20 cellular contexts compared by ENCODE assay signal in genomic region chr7:4833691-4834600, GRCh38. TPM values are rescaled to one million over a fixed set of nuclear protein-coding genes. Genes with fewer than 3 reads are reported as not detected.
A peak's percentile ranks its signal among the peaks of the same experiment; 100 is the strongest.
DNase-seq lines count a peak whose midpoint lies in the region; FAIRE-seq and TF ChIP-seq lines count a peak whose summit lies in the region.
"Had no signal": no experiment of that assay in that cellular context is flagged by ENCODE, and none has a peak within 500 bp of the region (broad histone marks: within the 10 kb centered on the region; RNA-seq: fewer than 3 reads in every experiment).

No MANE protein-coding gene starts in this region.

- no peaks in the 10 kb centered on the region for H3K27me3 ChIP-seq in endodermal cell (ENCODE audit: control insufficient read depth, insufficient read depth, low read length, poor library complexity, severe bottlenecking)

- FAIRE-seq in urothelium cell line (lab: Jason Lieb, UNC) = peak; percentile 85
- FAIRE-seq: GM18507 had no signal

- H3K27me3 Mint-ChIP-seq in endodermal cell (ENCODE audit: insufficient read depth) = no peaks in the 10 kb centered on the region
- H3K27me3 Mint-ChIP-seq: CD4-positive, CD25-positive, alpha-beta regulatory T cell had no signal

- no peak overlapping the region for H3K4me3 Mint-ChIP-seq in endodermal cell
- H3K4me3 Mint-ChIP-seq: CD4-positive, CD25-positive, alpha-beta regulatory T cell; H9; IgD-negative memory B cell had no signal

- peaks cover 12% of the 10 kb centered on the region for H3K4me1 Mint-ChIP-seq in endodermal cell
- H3K4me1 Mint-ChIP-seq: CD4-positive, CD25-positive, alpha-beta regulatory T cell had no signal

- H3K27ac ChIP-seq in endodermal cell (ENCODE audit: low read depth, low read length) = no peak overlapping the region
- H3K27ac ChIP-seq: 22Rv1; BLaER1 treated with 17β-estradiol and CSF1 and Interleukin-3, amounts not matched to agents 10 nM and 100 nM; GM23248 had no signal

- intact Hi-C loops in posterior vena cava (cut with DNase I) = no loop called here

- 86 to 87% methylated on average over 33 to 36 of the region's 36 CpGs for WGBS in endodermal cell (ENCODE audit: insufficient coverage in 1 of 2, insufficient read length in 1 of 2), 2 experiments

- no peaks in the 10 kb centered on the region for H3K4me1 ChIP-seq in endodermal cell (ENCODE audit: control insufficient read depth, insufficient read depth, low read length)

- H3K27ac Mint-ChIP-seq in endodermal cell = no peak overlapping the region
- H3K27ac Mint-ChIP-seq: CD4-positive, CD25-positive, alpha-beta regulatory T cell; H9; IgD-negative memory B cell had no signal

- no peaks in the 10 kb centered on the region for H3K9me3 ChIP-seq in endodermal cell (ENCODE audit: control insufficient read depth, low read length)
- H3K9me3 ChIP-seq: BLaER1 treated with 17β-estradiol and CSF1 and Interleukin-3, amounts not matched to agents 10 nM and 100 nM had no signal

- no peak for TF ChIP-seq CTCF in endodermal cell (conservative IDR thresholded peaks at IDR 0.05)

- peaks cover 9% of the 10 kb centered on the region for H3K36me3 ChIP-seq in endodermal cell (ENCODE audit: control insufficient read depth, insufficient read depth, low read length)

- H3K4me3 ChIP-seq in endodermal cell (ENCODE audit: low read length) = no peak overlapping the region
- H3K4me3 ChIP-seq: BLaER1 treated with 17β-estradiol and CSF1 and Interleukin-3, amounts not matched to agents 10 nM and 100 nM; GM23248 had no signal

- DNase-seq in activated effector memory CD4-positive, alpha-beta T cell treated with anti-CD3 and anti-CD28 coated beads, Interleukin-2, amount 50 U/mL, for 16 hours = peak; percentile 57
- DNase-seq in activated effector memory CD4-positive, alpha-beta T cell treated with Interleukin-2 at 50 U/mL for 16 hours = no peak
- DNase-seq in endodermal cell (peak; percentile 38), posterior vena cava (ENCODE audit: low spot score) (peak; percentile 76), urothelium cell line (ENCODE audit: low spot score) (peak; percentile 7), medulla oblongata (ENCODE audit: extremely low spot score) (no peak), NOMO-1 treated with dmso at 0.1 percent for 144 hours (lab: John Stamatoyannopoulos, UW; ENCODE audit: unreplicated experiment) (no peak), 8988T (no peak)
- DNase-seq: AML-193; Calu3; CD4-positive, CD25-positive, alpha-beta regulatory T cell; DMS 273 treated with DMSO at 0.1 percent for 48 hours; GM23248; H9 had no signal

- H3K9me3 Mint-ChIP-seq in endodermal cell = no peaks in the 10 kb centered on the region
- H3K9me3 Mint-ChIP-seq: H9, IgD-negative memory B cell had no signal

- no peak overlapping the region for H3K9ac ChIP-seq in endodermal cell (ENCODE audit: extremely low read depth, low read length, poor library complexity, severe bottlenecking)
- H3K9ac ChIP-seq: BLaER1 treated with 17β-estradiol and CSF1 and Interleukin-3, amounts not matched to agents 10 nM and 100 nM; GM23248 had no signal

- H3K36me3 Mint-ChIP-seq in endodermal cell (ENCODE audit: low read depth) = peaks cover 40% of the 10 kb centered on the region
- H3K36me3 Mint-ChIP-seq: CD4-positive, CD25-positive, alpha-beta regulatory T cell; IgD-negative memory B cell had no signal

RNA-seq across cellular contexts. Expression of gene PAPOLB, which starts 27.9 kb away (rescaled TPM):
- 1 to 10 TPM; 1.2 to 1.8 TPM for total RNA-seq in endodermal cell
- polyA plus RNA-seq in endodermal cell (2013, experiment 1 of 2) = 0.11 TPM
- 0.21 TPM for polyA plus RNA-seq in endodermal cell (2013, experiment 2 of 2)
- under 1 TPM; 0.19 to 0.24 TPM for total RNA-seq in posterior vena cava
- total RNA-seq: CD4-positive, CD25-positive, alpha-beta regulatory T cell; Daoy; HT1080 had no signal
- polyA plus RNA-seq: CD4-positive, CD25-positive, alpha-beta regulatory T cell; GM23248; IgD-negative memory B cell had no signal

RNA-seq across cellular contexts. Expression of gene RADIL, which starts 49.6 kb away (rescaled TPM):
- total RNA-seq in endodermal cell (10 to 100 TPM; 34.9 to 47.6 TPM), posterior vena cava (1 to 10 TPM; 4.3 to 5.0 TPM)
- polyA plus RNA-seq in endodermal cell (2013, experiment 1 of 2) = 15.4 TPM
- polyA plus RNA-seq in endodermal cell (2013, experiment 2 of 2) = 17.9 TPM
- total RNA-seq: CD4-positive, CD25-positive, alpha-beta regulatory T cell had no signal
- polyA plus RNA-seq: CD4-positive, CD25-positive, alpha-beta regulatory T cell; IgD-negative memory B cell had no signal

RNA-seq across cellular contexts. Expression of gene AP5Z1, which starts 58.5 kb away (rescaled TPM):
- total RNA-seq in endodermal cell = 10 to 100 TPM; 31.0 to 34.7 TPM
- polyA plus RNA-seq in endodermal cell (2013, experiment 1 of 2) = 13.7 TPM
- 13.7 TPM for polyA plus RNA-seq in endodermal cell (2013, experiment 2 of 2)
- 10 to 100 TPM; 27.8 to 29.0 TPM for total RNA-seq in posterior vena cava

Comparison
In these comparisons a context has a peak if more than half of its experiments do, and no peak if none do; other contexts are left out.
1. DNase-seq: peak in activated effector memory CD4-positive, alpha-beta T cell treated with anti-CD3 and anti-CD28 coated beads, Interleukin-2, amount 50 U/mL, for 16 hours (single experiment), endodermal cell (single experiment), posterior vena cava (single experiment) and urothelium cell line (single experiment); none in activated effector memory CD4-positive, alpha-beta T cell treated with Interleukin-2 at 50 U/mL for 16 hours (single experiment), medulla oblongata (single experiment), NOMO-1 treated with dmso at 0.1 percent for 144 hours (single experiment) and 8988T (single experiment).
2. RNA of gene RADIL, which starts 49.6 kb away (total RNA-seq): 34.9 to 47.6 TPM in endodermal cell; 4.3 to 5.0 TPM in posterior vena cava; every median in the first group is over 4 times any median in the second.